In genomic region chr10:34814228-34815173, GRCh38 we compare ENCODE assay signal across 8 cellular contexts. TPM values are rescaled to one million over a fixed set of nuclear protein-coding genes. Genes with fewer than 3 reads are reported as not detected.
A peak's percentile ranks its signal among the peaks of the same experiment; 100 is the strongest.
DNase-seq lines count a peak whose midpoint lies in the region; ATAC-seq and TF ChIP-seq lines count a peak whose summit lies in the region.

No MANE protein-coding gene starts in this region.

- TF ChIP-seq CTCF in WERI-Rb-1 (IDR thresholded peaks at IDR 0.05; ENCODE audit: low read depth, low read length) (no peak), foreskin keratinocyte (conservative IDR thresholded peaks at IDR 0.05) (peak; percentile 3), omental fat pad (IDR thresholded peaks at IDR 0.05) (no peak)

- H3K4me3 ChIP-seq in WERI-Rb-1 (ENCODE audit: low read depth, low read length), result peak overlapping the region; percentile 82

- H3K27ac ChIP-seq in WERI-Rb-1, result peak overlapping the region; percentile 80
- H3K27ac ChIP-seq in foreskin keratinocyte, result peak overlapping the region; percentile 84

- H3K9me3 ChIP-seq in WERI-Rb-1 (ENCODE audit: severe bottlenecking), result no peaks in the 10 kb centered on the region

- ATAC-seq in HG03097 (IDR thresholded peaks at IDR 0.05; ENCODE audit: low FRiP score, unreplicated experiment), result peak; percentile 30
- peak; percentile 28 for ATAC-seq in foreskin keratinocyte
- peak; percentile 54 for ATAC-seq in omental fat pad (ENCODE audit: low FRiP score)
- ATAC-seq in GM21360 (IDR thresholded peaks at IDR 0.05; ENCODE audit: unreplicated experiment), result no peak

- H3K27me3 ChIP-seq in WERI-Rb-1 (ENCODE audit: insufficient read depth, low read depth, severe bottlenecking) (no peaks in the 10 kb centered on the region), foreskin keratinocyte (no peaks in the 10 kb centered on the region)

- DNase-seq in NCI-H82 (lab: John Stamatoyannopoulos, UW) (peak; percentile 45), NCI-H82 treated with DMSO at 0.1 percent for 48 hours (lab: John Stamatoyannopoulos, UW; ENCODE audit: unreplicated experiment) (no peak), WERI-Rb-1 (peak; percentile 53), foreskin keratinocyte (no peak), omental fat pad (ENCODE audit: low spot score) (no peak), SHP77 (lab: John Stamatoyannopoulos, UW) (no peak)

- no peaks in the 10 kb centered on the region for H3K36me3 ChIP-seq in WERI-Rb-1

- peaks cover 19% of the 10 kb centered on the region for H3K4me1 ChIP-seq in foreskin keratinocyte

RNA-seq across cellular contexts. Expression of gene PARD3, which starts 0.6 kb away (rescaled TPM):
- total RNA-seq in foreskin keratinocyte, result 65.4 and 69.5 TPM in 2 replicates
- polyA plus RNA-seq in foreskin keratinocyte, result 25.6 and 29.2 TPM in 2 replicates
- total RNA-seq in omental fat pad, result 10 to 100 TPM; 30.9 to 54.6 (median 40.0) TPM

Comparison
In these comparisons a context has a peak if more than half of its experiments do, and no peak if none do; other contexts are left out.
1. DNase-seq: peak in NCI-H82 (single experiment) and WERI-Rb-1 (single experiment); none in NCI-H82 treated with DMSO at 0.1 percent for 48 hours (single experiment), foreskin keratinocyte (0 of 2), omental fat pad (single experiment) and SHP77 (0 of 2).